ENCODE assay signal across 1 cellular context in the genomic region with DNA sequence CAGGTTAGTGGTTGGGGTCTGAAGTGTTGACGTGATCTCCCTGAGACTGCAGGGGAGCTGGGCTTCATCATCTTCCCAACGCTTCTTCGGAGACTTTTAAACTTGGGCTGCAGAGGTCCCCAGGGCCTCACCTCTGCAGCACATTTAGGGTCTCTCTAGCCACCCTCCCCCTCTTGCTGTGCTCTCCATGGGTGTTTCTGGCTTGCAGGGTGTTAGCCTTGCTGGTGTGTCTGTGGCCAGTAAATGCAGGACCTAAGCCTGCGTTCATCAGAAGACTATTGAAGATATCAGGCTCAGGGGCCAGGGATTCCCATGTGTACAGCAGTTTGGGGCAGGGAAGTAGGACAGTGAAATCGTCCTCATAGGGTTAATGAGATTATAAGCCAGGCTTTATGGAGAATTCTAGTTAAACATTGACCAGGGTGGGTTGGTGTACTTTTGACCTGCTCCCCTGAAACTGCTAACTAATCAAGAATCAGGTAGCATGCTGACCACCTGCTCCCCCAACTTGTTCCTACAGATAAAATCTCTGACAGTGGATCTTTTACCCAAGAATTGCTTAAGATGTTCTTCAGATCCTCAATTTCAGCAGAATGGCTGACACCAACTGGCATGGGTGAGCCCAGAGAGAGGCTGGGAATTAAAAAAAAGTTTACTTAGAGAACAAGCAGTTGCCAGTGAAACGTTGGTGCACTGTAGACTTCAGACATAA.
A peak's percentile ranks its signal among the peaks of the same experiment; 100 is the strongest.
TF ChIP-seq lines count a peak whose summit lies in the region.

No MANE protein-coding gene starts in this region.

TF ChIP-seq in HepG2, 621 proteins besides CTCF, POLR2A, EP300 and RAD21 (continued from another document and continues in another):
- TF ChIP-seq, protein P1, sequence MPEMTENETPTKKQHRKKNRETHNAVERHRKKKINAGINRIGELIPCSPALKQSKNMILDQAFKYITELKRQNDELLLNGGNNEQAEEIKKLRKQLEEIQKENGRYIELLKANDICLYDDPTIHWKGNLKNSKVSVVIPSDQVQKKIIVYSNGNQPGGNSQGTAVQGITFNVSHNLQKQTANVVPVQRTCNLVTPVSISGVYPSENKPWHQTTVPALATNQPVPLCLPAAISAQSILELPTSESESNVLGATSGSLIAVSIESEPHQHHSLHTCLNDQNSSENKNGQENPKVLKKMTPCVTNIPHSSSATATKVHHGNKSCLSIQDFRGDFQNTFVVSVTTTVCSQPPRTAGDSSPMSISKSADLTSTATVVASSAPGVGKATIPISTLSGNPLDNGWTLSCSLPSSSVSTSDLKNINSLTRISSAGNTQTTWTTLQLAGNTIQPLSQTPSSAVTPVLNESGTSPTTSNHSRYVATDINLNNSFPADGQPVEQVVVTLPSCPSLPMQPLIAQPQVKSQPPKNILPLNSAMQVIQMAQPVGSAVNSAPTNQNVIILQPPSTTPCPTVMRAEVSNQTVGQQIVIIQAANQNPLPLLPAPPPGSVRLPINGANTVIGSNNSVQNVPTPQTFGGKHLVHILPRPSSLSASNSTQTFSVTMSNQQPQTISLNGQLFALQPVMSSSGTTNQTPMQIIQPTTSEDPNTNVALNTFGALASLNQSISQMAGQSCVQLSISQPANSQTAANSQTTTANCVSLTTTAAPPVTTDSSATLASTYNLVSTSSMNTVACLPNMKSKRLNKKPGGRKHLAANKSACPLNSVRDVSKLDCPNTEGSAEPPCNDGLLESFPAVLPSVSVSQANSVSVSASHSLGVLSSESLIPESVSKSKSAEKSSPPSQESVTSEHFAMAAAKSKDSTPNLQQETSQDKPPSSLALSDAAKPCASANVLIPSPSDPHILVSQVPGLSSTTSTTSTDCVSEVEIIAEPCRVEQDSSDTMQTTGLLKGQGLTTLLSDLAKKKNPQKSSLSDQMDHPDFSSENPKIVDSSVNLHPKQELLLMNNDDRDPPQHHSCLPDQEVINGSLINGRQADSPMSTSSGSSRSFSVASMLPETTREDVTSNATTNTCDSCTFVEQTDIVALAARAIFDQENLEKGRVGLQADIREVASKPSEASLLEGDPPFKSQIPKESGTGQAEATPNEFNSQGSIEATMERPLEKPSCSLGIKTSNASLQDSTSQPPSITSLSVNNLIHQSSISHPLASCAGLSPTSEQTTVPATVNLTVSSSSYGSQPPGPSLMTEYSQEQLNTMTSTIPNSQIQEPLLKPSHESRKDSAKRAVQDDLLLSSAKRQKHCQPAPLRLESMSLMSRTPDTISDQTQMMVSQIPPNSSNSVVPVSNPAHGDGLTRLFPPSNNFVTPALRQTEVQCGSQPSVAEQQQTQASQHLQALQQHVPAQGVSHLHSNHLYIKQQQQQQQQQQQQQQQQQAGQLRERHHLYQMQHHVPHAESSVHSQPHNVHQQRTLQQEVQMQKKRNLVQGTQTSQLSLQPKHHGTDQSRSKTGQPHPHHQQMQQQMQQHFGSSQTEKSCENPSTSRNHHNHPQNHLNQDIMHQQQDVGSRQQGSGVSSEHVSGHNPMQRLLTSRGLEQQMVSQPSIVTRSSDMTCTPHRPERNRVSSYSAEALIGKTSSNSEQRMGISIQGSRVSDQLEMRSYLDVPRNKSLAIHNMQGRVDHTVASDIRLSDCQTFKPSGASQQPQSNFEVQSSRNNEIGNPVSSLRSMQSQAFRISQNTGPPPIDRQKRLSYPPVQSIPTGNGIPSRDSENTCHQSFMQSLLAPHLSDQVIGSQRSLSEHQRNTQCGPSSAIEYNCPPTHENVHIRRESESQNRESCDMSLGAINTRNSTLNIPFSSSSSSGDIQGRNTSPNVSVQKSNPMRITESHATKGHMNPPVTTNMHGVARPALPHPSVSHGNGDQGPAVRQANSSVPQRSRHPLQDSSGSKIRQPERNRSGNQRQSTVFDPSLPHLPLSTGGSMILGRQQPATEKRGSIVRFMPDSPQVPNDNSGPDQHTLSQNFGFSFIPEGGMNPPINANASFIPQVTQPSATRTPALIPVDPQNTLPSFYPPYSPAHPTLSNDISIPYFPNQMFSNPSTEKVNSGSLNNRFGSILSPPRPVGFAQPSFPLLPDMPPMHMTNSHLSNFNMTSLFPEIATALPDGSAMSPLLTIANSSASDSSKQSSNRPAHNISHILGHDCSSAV (CRISPR knock-in tag; IDR thresholded peaks at IDR 0.05; ENCODE audit: borderline replicate concordance) = no peak
- TF ChIP-seq, protein P2, sequence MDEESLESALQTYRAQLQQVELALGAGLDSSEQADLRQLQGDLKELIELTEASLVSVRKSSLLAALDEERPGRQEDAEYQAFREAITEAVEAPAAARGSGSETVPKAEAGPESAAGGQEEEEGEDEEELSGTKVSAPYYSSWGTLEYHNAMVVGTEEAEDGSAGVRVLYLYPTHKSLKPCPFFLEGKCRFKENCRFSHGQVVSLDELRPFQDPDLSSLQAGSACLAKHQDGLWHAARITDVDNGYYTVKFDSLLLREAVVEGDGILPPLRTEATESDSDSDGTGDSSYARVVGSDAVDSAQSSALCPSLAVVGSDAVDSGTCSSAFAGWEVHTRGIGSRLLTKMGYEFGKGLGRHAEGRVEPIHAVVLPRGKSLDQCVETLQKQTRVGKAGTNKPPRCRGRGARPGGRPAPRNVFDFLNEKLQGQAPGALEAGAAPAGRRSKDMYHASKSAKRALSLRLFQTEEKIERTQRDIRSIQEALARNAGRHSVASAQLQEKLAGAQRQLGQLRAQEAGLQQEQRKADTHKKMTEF (CRISPR knock-in tag; IDR thresholded peaks at IDR 0.05) = peak; percentile 39; the same call in 1 of the 2 replicates
- no peak for TF ChIP-seq SP140L (CRISPR knock-in tag; IDR thresholded peaks at IDR 0.05; ENCODE audit: borderline replicate concordance)
- TF ChIP-seq ZZZ3 (CRISPR knock-in tag; IDR thresholded peaks at IDR 0.05; ENCODE audit: borderline replicate concordance) = no peak
- TF ChIP-seq ZNF296 (CRISPR knock-in tag; conservative IDR thresholded peaks at IDR 0.05) = no peak
- TF ChIP-seq, protein P3, sequence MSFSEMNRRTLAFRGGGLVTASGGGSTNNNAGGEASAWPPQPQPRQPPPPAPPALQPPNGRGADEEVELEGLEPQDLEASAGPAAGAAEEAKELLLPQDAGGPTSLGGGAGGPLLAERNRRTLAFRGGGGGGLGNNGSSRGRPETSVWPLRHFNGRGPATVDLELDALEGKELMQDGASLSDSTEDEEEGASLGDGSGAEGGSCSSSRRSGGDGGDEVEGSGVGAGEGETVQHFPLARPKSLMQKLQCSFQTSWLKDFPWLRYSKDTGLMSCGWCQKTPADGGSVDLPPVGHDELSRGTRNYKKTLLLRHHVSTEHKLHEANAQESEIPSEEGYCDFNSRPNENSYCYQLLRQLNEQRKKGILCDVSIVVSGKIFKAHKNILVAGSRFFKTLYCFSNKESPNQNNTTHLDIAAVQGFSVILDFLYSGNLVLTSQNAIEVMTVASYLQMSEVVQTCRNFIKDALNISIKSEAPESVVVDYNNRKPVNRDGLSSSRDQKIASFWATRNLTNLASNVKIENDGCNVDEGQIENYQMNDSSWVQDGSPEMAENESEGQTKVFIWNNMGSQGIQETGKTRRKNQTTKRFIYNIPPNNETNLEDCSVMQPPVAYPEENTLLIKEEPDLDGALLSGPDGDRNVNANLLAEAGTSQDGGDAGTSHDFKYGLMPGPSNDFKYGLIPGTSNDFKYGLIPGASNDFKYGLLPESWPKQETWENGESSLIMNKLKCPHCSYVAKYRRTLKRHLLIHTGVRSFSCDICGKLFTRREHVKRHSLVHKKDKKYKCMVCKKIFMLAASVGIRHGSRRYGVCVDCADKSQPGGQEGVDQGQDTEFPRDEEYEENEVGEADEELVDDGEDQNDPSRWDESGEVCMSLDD (CRISPR knock-in tag; IDR thresholded peaks at IDR 0.05; ENCODE audit: borderline replicate concordance) = no peak
- no peak for TF ChIP-seq MTF2 (CRISPR knock-in tag; IDR thresholded peaks at IDR 0.05; ENCODE audit: borderline replicate concordance)
- TF ChIP-seq JDP2 (CRISPR knock-in tag; IDR thresholded peaks at IDR 0.05; ENCODE audit: borderline replicate concordance) = no peak
- peak; percentile 56; the same call in 1 of the 2 replicates for TF ChIP-seq FOXA3 (CRISPR knock-in tag; IDR thresholded peaks at IDR 0.05)
- no peak for TF ChIP-seq TAF1 (CRISPR knock-in tag; IDR thresholded peaks at IDR 0.05)
- TF ChIP-seq IRX3 (CRISPR knock-in tag; IDR thresholded peaks at IDR 0.05; ENCODE audit: borderline replicate concordance, low read depth) = no peak
- no peak for TF ChIP-seq KLF11 (CRISPR knock-in tag; IDR thresholded peaks at IDR 0.05)
- TF ChIP-seq, protein P4, sequence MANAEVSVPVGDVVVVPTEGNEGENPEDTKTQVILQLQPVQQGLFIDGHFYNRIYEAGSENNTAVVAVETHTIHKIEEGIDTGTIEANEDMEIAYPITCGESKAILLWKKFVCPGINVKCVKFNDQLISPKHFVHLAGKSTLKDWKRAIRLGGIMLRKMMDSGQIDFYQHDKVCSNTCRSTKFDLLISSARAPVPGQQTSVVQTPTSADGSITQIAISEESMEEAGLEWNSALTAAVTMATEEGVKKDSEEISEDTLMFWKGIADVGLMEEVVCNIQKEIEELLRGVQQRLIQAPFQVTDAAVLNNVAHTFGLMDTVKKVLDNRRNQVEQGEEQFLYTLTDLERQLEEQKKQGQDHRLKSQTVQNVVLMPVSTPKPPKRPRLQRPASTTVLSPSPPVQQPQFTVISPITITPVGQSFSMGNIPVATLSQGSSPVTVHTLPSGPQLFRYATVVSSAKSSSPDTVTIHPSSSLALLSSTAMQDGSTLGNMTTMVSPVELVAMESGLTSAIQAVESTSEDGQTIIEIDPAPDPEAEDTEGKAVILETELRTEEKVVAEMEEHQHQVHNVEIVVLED (CRISPR knock-in tag; IDR thresholded peaks at IDR 0.05; ENCODE audit: borderline replicate concordance) = no peak
- no peak for TF ChIP-seq FOXO1 (CRISPR knock-in tag; IDR thresholded peaks at IDR 0.05)
- TF ChIP-seq ZNF672 (CRISPR knock-in tag; IDR thresholded peaks at IDR 0.05) = no peak
- TF ChIP-seq ZFYVE20 (CRISPR knock-in tag; IDR thresholded peaks at IDR 0.05; ENCODE audit: borderline replicate concordance, low read depth) = no peak
- TF ChIP-seq RFXAP (CRISPR knock-in tag; IDR thresholded peaks at IDR 0.05; ENCODE audit: borderline replicate concordance) = 0 out of 2 replicates have a peak, but pooled peaks have one; percentile 36
- TF ChIP-seq, protein P5, sequence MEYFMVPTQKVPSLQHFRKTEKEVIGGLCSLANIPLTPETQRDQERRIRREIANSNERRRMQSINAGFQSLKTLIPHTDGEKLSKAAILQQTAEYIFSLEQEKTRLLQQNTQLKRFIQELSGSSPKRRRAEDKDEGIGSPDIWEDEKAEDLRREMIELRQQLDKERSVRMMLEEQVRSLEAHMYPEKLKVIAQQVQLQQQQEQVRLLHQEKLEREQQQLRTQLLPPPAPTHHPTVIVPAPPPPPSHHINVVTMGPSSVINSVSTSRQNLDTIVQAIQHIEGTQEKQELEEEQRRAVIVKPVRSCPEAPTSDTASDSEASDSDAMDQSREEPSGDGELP (IDR thresholded peaks at IDR 0.05; ENCODE audit: borderline replicate concordance, low read depth) = no peak; the same call in 1 of the 2 replicates
- TF ChIP-seq TMF1 (CRISPR knock-in tag; IDR thresholded peaks at IDR 0.05; ENCODE audit: low read depth) = no peak
- no peak for TF ChIP-seq ZNF460 (CRISPR knock-in tag; IDR thresholded peaks at IDR 0.05; ENCODE audit: borderline replicate concordance)
- peak; percentile 40; the same call in 1 of the 2 replicates for TF ChIP-seq HDAC1 (CRISPR knock-in tag; IDR thresholded peaks at IDR 0.05)
- no peak for TF ChIP-seq ZNF251 (CRISPR knock-in tag; IDR thresholded peaks at IDR 0.05)
- TF ChIP-seq KAT7 (CRISPR knock-in tag; IDR thresholded peaks at IDR 0.05; ENCODE audit: borderline replicate concordance) = no peak
- TF ChIP-seq YEATS4 (CRISPR knock-in tag; IDR thresholded peaks at IDR 0.05; ENCODE audit: borderline replicate concordance) = peak; percentile 52; the same call in 1 of the 2 replicates
- no peak for TF ChIP-seq NFE2L1 (CRISPR knock-in tag; IDR thresholded peaks at IDR 0.05; ENCODE audit: borderline replicate concordance)
- no peak for TF ChIP-seq ZNF10 (CRISPR knock-in tag; IDR thresholded peaks at IDR 0.05; ENCODE audit: borderline replicate concordance, low read depth)
- peak; percentile 73 for TF ChIP-seq MAFF (IDR thresholded peaks at IDR 0.05; ENCODE audit: low read depth, low read length)
- TF ChIP-seq, protein P6, sequence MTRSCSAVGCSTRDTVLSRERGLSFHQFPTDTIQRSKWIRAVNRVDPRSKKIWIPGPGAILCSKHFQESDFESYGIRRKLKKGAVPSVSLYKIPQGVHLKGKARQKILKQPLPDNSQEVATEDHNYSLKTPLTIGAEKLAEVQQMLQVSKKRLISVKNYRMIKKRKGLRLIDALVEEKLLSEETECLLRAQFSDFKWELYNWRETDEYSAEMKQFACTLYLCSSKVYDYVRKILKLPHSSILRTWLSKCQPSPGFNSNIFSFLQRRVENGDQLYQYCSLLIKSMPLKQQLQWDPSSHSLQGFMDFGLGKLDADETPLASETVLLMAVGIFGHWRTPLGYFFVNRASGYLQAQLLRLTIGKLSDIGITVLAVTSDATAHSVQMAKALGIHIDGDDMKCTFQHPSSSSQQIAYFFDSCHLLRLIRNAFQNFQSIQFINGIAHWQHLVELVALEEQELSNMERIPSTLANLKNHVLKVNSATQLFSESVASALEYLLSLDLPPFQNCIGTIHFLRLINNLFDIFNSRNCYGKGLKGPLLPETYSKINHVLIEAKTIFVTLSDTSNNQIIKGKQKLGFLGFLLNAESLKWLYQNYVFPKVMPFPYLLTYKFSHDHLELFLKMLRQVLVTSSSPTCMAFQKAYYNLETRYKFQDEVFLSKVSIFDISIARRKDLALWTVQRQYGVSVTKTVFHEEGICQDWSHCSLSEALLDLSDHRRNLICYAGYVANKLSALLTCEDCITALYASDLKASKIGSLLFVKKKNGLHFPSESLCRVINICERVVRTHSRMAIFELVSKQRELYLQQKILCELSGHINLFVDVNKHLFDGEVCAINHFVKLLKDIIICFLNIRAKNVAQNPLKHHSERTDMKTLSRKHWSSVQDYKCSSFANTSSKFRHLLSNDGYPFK (CRISPR knock-in tag; IDR thresholded peaks at IDR 0.05; ENCODE audit: borderline replicate concordance) = no peak
- TF ChIP-seq, protein P7, sequence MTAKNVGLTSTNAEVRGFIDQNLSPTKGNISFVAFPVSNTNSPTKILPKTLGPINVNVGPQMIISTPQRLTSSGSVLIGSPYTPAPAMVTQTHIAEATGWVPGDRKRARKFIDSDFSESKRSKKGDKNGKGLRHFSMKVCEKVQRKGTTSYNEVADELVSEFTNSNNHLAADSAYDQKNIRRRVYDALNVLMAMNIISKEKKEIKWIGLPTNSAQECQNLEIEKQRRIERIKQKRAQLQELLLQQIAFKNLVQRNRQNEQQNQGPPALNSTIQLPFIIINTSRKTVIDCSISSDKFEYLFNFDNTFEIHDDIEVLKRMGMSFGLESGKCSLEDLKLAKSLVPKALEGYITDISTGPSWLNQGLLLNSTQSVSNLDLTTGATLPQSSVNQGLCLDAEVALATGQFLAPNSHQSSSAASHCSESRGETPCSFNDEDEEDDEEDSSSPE (CRISPR knock-in tag; IDR thresholded peaks at IDR 0.05) = no peak
- TF ChIP-seq KLF16 (CRISPR knock-in tag; IDR thresholded peaks at IDR 0.05) = 0 out of 4 replicates have a peak, but pooled peaks of 1 of the 2 experiments have one; percentile 29
